In genomic region chr19:4640247-4641000, GRCh38 we compare ENCODE assay signal across 8 cellular contexts. TPM values are rescaled to one million over a fixed set of nuclear protein-coding genes. Genes with fewer than 3 reads are reported as not detected.
A peak's percentile ranks its signal among the peaks of the same experiment; 100 is the strongest.
DNase-seq lines count a peak whose midpoint lies in the region; ATAC-seq and TF ChIP-seq lines count a peak whose summit lies in the region.

No MANE protein-coding gene starts in this region.

- no peak for ATAC-seq in IMR-90 (ENCODE audit: low read depth)
- ATAC-seq in naive B cell (ENCODE audit: low read depth in 2 of 2): no peak

- H3K36me3 Mint-ChIP-seq in chondrocyte (ENCODE audit: low read depth) (no peaks in the 10 kb centered on the region), naive B cell (no peaks in the 10 kb centered on the region)

- H3K23ac ChIP-seq in IMR-90 (ENCODE audit: low read depth, low read length): no peak overlapping the region; the same call in 1 of the 2 replicates

- peak overlapping the region; percentile 87 for H3K4me3 Mint-ChIP-seq in chondrocyte (ENCODE audit: unreplicated experiment)
- peak overlapping the region; percentile 85 to 98 (median 97) for H3K4me3 Mint-ChIP-seq in naive B cell

- H2AK9ac ChIP-seq in IMR-90 (replicated peaks; ENCODE audit: low read depth, low read length, poor library complexity): peak overlapping the region; percentile 91

- H3K18ac ChIP-seq in IMR-90 (ENCODE audit: low read depth, low read length): no peak overlapping the region

- H3K27me3 ChIP-seq in BJ (ENCODE audit: control insufficient read depth, insufficient read depth, low read length): no peaks in the 10 kb centered on the region
- no peaks in the 10 kb centered on the region for H3K27me3 ChIP-seq in IMR-90 (ENCODE audit: control insufficient read depth, insufficient read depth, low read length)

- TF ChIP-seq RAD21 in IMR-90 (IDR thresholded peaks at IDR 0.05; ENCODE audit: low read length): no peak

- dilution Hi-C loops in IMR-90 (cut with HindIII; ENCODE audit: low sequenced_read_pairs, unreplicated experiment): no loop called here

- H3K4me1 ChIP-seq in IMR-90 (ENCODE audit: control insufficient read depth, insufficient read depth, low read length): peaks cover 9% of the 10 kb centered on the region

- peaks cover 10% of the 10 kb centered on the region for H3K4me1 Mint-ChIP-seq in chondrocyte (ENCODE audit: low read depth)
- H3K4me1 Mint-ChIP-seq in naive B cell: peaks cover 27 to 52% (median 48%) of the 10 kb centered on the region in 3 donors

- no peaks in the 10 kb centered on the region for H3K9me3 ChIP-seq in IMR-90 (ENCODE audit: control insufficient read depth, insufficient read depth, low read length)

- 81% methylated on average over 8 of the region's 17 CpGs; no CpG with 5 or more reads in 1 of the 2 experiments for WGBS in IMR-90 (ENCODE audit: extremely low coverage in 2 of 2, insufficient read length in 1 of 2), 2 experiments

- H2BK15ac ChIP-seq in IMR-90 (ENCODE audit: low read depth, low read length): no peak overlapping the region

- intact Hi-C loops in IMR-90 (cut with micrococcal nuclease): no loop called here

- H3K4ac ChIP-seq in IMR-90 (ENCODE audit: low read depth, low read length): peak overlapping the region; percentile 66

- peak overlapping the region in 1 of 2 experiments; percentile 28; a peak in 1 of 4 replicates for H4K8ac ChIP-seq in IMR-90 (ENCODE audit: low read depth in 2 of 2, low read length in 2 of 2)

- H3K36me3 ChIP-seq in BJ (ENCODE audit: control insufficient read depth, insufficient read depth, low read length): no peaks in the 10 kb centered on the region
- no peaks in the 10 kb centered on the region for H3K36me3 ChIP-seq in IMR-90 (ENCODE audit: control insufficient read depth, insufficient read depth, low read length)

- H3K79me1 ChIP-seq in IMR-90 (ENCODE audit: low read depth in 1 of 2, low read length in 2 of 2): peaks cover 20 to 33% of the 10 kb centered on the region in 2 experiments

- TF ChIP-seq CTCF in BJ (IDR thresholded peaks at IDR 0.05; ENCODE audit: insufficient read depth, low read depth, low read length): no peak
- no peak for TF ChIP-seq CTCF in IMR-90 (conservative IDR thresholded peaks at IDR 0.05; ENCODE audit: low read depth, low read length)
- TF ChIP-seq CTCF in chondrocyte (IDR thresholded peaks at IDR 0.05): no peak

- H2AFZ ChIP-seq in IMR-90 (replicated peaks; ENCODE audit: low read length, poor library complexity): peak overlapping the region; percentile 95

- BruUV-seq in IMR-90 (replicated peaks; lab: Mats Ljungman, UMichigan): no TSS peak

- H3K9me3 Mint-ChIP-seq in chondrocyte (ENCODE audit: low read depth) (no peaks in the 10 kb centered on the region), naive B cell (no peaks in the 10 kb centered on the region)

- H4K91ac ChIP-seq in IMR-90 (ENCODE audit: insufficient read depth, low read depth, low read length): no peak overlapping the region

- H2BK120ac ChIP-seq in IMR-90 (ENCODE audit: low read depth, low read length): no peak overlapping the region

- peaks cover 2% of the 10 kb centered on the region; the same call in 1 of the 2 replicates for H4K20me1 ChIP-seq in IMR-90 (ENCODE audit: insufficient read depth, low read length)

- no peak for TF ChIP-seq POLR2A in IMR-90 (IDR thresholded peaks at IDR 0.05; ENCODE audit: low read depth, low read length)

- DNase-seq in BJ (ENCODE audit: low read depth) (no peak), IMR-90 (no peak), chondrocyte (ENCODE audit: low spot score) (no peak), naive B cell (no peak), activated gamma-delta T cell (lab: John Stamatoyannopoulos, UW) (no peak), GM19240 (ENCODE audit: insufficient read length, low spot score) (no peak), HK-2 (ENCODE audit: unreplicated experiment) (no peak), NCI-H1092 treated with DMSO at 0.1 percent for 48 hours (lab: John Stamatoyannopoulos, UW) (no peak)

- POLR2A ChIA-PET in BJ (lab: Charles Lee): no interaction called here
- POLR2A ChIA-PET in IMR-90 (lab: Charles Lee; ENCODE audit: unreplicated experiment): no interaction called here

- no peak overlapping the region for H3K56ac ChIP-seq in IMR-90 (ENCODE audit: extremely low read depth, insufficient read depth, low read length)

- H2AK5ac ChIP-seq in IMR-90 (ENCODE audit: low read depth, low read length): 0 out of 2 replicates have a peak overlapping the region, but pooled peaks have one; percentile 93

- H3K9ac ChIP-seq in IMR-90 (ENCODE audit: low read depth, low read length): peak overlapping the region; percentile 85; the same call in 1 of the 2 replicates

- in situ Hi-C loops in IMR-90 (cut with MboI; ENCODE audit: low sequenced_read_pairs): no loop called here

- CTCF ChIA-PET in BJ (lab: Yijun Ruan, JAX): interaction anchor here (1.6 to 1.7 kb wide), 2 partner anchors 64 to 240 kb away, joined by 3 to 5 read pairs; partner anchors contain the start of gene SH3GL1
- CTCF ChIA-PET in IMR-90 (lab: Yijun Ruan, JAX): no interaction called here

- no peak overlapping the region for H2BK20ac ChIP-seq in IMR-90 (ENCODE audit: low read depth, low read length)

- no peak overlapping the region for H3K27ac ChIP-seq in IMR-90 (ENCODE audit: insufficient read depth, low read length)

- H3K4me3 ChIP-seq in BJ (ENCODE audit: low read depth, low read length) (peak overlapping the region; percentile 72), IMR-90 (ENCODE audit: insufficient read depth, low read depth, low read length) (peak overlapping the region; percentile 74; the same call in 1 of the 2 replicates)

- H3K4me2 ChIP-seq in IMR-90 (ENCODE audit: low read depth, low read length): peak overlapping the region; percentile 95

- no peak overlapping the region for H4K5ac ChIP-seq in IMR-90 (ENCODE audit: low read depth, low read length)

- H2BK5ac ChIP-seq in IMR-90 (ENCODE audit: low read depth, low read length, poor library complexity, severe bottlenecking): no peak overlapping the region

- H3K27ac Mint-ChIP-seq in chondrocyte (ENCODE audit: unreplicated experiment) (no peak overlapping the region), naive B cell (peak overlapping the region in 4 of 6 donors; percentile 82 to 98 (median 96))

- no peaks in the 10 kb centered on the region; the same call in 1 of the 2 replicates for H3K9me1 ChIP-seq in IMR-90 (ENCODE audit: insufficient read depth, low read length)

- H3K27me3 Mint-ChIP-seq in chondrocyte (ENCODE audit: low read depth) (no peaks in the 10 kb centered on the region), naive B cell (no peaks in the 10 kb centered on the region)

- H3K14ac ChIP-seq in IMR-90 (replicated peaks; ENCODE audit: low read depth, low read length): no peak overlapping the region

TF ChIP-seq in IMR-90, 13 proteins besides CTCF, POLR2A, EP300 and RAD21:
- TF ChIP-seq MAZ (IDR thresholded peaks at IDR 0.05; ENCODE audit: borderline replicate concordance, low read depth, low read length) (no peak), BHLHE40 (IDR thresholded peaks at IDR 0.05; ENCODE audit: low read depth, low read length) (no peak)

RNA-seq across cellular contexts. Expression of gene TNFAIP8L1, which starts 1.1 kb away (rescaled TPM):
- polyA plus RNA-seq in BJ (2011; rRNA removed): 3.7 and 4.8 TPM in 2 replicates
- polyA minus RNA-seq in BJ (2011; rRNA and poly(A)+ RNA removed): 2.8 and 3.4 TPM in 2 replicates
- 2.5 and 3.1 TPM in 2 replicates for total RNA-seq in IMR-90 (2012; rRNA removed)
- polyA plus RNA-seq in IMR-90 (2012; rRNA removed): 6.0 TPM in 2 replicates
- 5.1 and 7.1 TPM in 2 replicates for polyA plus RNA-seq in IMR-90 (2012; cell fraction: cytosol; rRNA removed)
- 2.3 and 2.9 TPM in 2 replicates for polyA plus RNA-seq in IMR-90 (2012; cell fraction: nucleus; rRNA removed; ENCODE audit: low replicate concordance)
- 2.0 to 4.2 TPM (median 3.9 TPM) in 3 replicates for total RNA-seq in chondrocyte
- polyA plus RNA-seq in naive B cell (ENCODE audit: low read depth in 6 of 6): 10 to 100 TPM in 1 of 6 donors, 1 to 10 TPM in 5; 4.7 to 14.2 (median 8.0) TPM

RNA-seq across cellular contexts. Expression of gene MYDGF, which starts 29.7 kb away (rescaled TPM):
- polyA plus RNA-seq in BJ (2011; rRNA removed) (162 and 222 TPM in 2 replicates), IMR-90 (2012; rRNA removed) (310 and 381 TPM in 2 replicates), naive B cell (ENCODE audit: low read depth in 6 of 6) (100 to 1,000 TPM in 1 of 6 donors, 10 to 100 TPM in 5; 80.0 to 105 (median 83.2) TPM)
- polyA minus RNA-seq in BJ (2011; rRNA and poly(A)+ RNA removed): 47.4 and 58.1 TPM in 2 replicates
- total RNA-seq in IMR-90 (2012; rRNA removed) (160 and 203 TPM in 2 replicates), chondrocyte (124 to 130 TPM (median 124 TPM) in 3 replicates)
- 436 and 568 TPM in 2 replicates for polyA plus RNA-seq in IMR-90 (2012; cell fraction: cytosol; rRNA removed)
- 93.6 and 181 TPM in 2 replicates for polyA plus RNA-seq in IMR-90 (2012; cell fraction: nucleus; rRNA removed; ENCODE audit: low replicate concordance)
